9 cellular contexts compared by ENCODE assay signal in genomic region chr5:73519531-73520283, GRCh38. TPM values are rescaled to one million over a fixed set of nuclear protein-coding genes. Genes with fewer than 3 reads are reported as not detected.
DNase-seq lines count a peak whose midpoint lies in the region; ATAC-seq and TF ChIP-seq lines count a peak whose summit lies in the region.
"Had no signal": no experiment of that assay in that cellular context is flagged by ENCODE, and none has a peak within 500 bp of the region (broad histone marks: within the 10 kb centered on the region; RNA-seq: fewer than 3 reads in every experiment).

No MANE protein-coding gene starts in this region.

- CTCF ChIA-PET in activated B cell treated with CpG ODN at 0.5 μM for 24 hours (lab: Charles Lee), result interaction anchor here (0.7 to 6.6 kb wide), 3 partner anchors 8 to 21 kb away, joined by 3 to 38 read pairs (median 9); no protein-coding TSS in a partner anchor

- POLR2A ChIA-PET in activated B cell treated with CpG ODN at 0.5 μM for 24 hours (lab: Charles Lee), result interaction anchor here (2.2 kb wide), 1 partner anchor 21 kb away, joined by 8 read pairs; the partner anchor contains the start of gene BTF3

- no peaks in the 10 kb centered on the region for H3K36me3 Mint-ChIP-seq in activated B cell treated with CpG ODN at 0.5 μM for 24 hours (ENCODE audit: low read depth)
- H3K36me3 Mint-ChIP-seq: IgD-negative memory B cell had no signal

- DNase-seq in BE2C (peak; percentile 75), NCI-H446 (lab: John Stamatoyannopoulos, UW) (peak; percentile 26 to 85), activated B cell treated with CpG ODN at 0.5 μM for 24 hours (peak; percentile 21), left colon (peak; percentile 49 to 60)
- DNase-seq in central memory CD4-positive, alpha-beta T cell, result peak; percentile 72
- DNase-seq in stimulated activated CD4-positive, alpha-beta T cell treated with anti-CD3 and anti-CD28 coated beads, Interleukin-4, amount 100 ng/mL, for 4 hours, result peak; percentile 38 to 57

- H3K4me3 ChIP-seq in BE2C (ENCODE audit: low read depth, low read length), result no peak overlapping the region

- intact Hi-C loops in activated B cell treated with CpG ODN at 0.5 μM for 24 hours (cut with micrococcal nuclease), result loop anchor here (1.0 to 2.0 kb wide), 5 partner anchors 17 to 272 kb away; partner anchors contain the start of genes ANKRA2, BTF3 and UTP15
- intact Hi-C loops in left colon (cut with DNase I, micrococcal nuclease), result no loop called here

- no peaks in the 10 kb centered on the region for H3K27me3 Mint-ChIP-seq in activated B cell treated with CpG ODN at 0.5 μM for 24 hours
- H3K27me3 Mint-ChIP-seq: IgD-negative memory B cell had no signal

- TF ChIP-seq CTCF in BE2C (IDR thresholded peaks at IDR 0.05; ENCODE audit: low read depth, low read length) (peak; percentile 91), activated B cell treated with CpG ODN at 0.5 μM for 24 hours (IDR thresholded peaks at IDR 0.05) (no peak)

- H3K9me3 ChIP-seq in BE2C, result no peaks in the 10 kb centered on the region

- ATAC-seq in GM19043 (IDR thresholded peaks at IDR 0.05; ENCODE audit: low read depth, unreplicated experiment), result peak; percentile 97
- ATAC-seq in HG03342 (IDR thresholded peaks at IDR 0.05; ENCODE audit: unreplicated experiment), result peak; percentile 100
- peak; percentile 99 for ATAC-seq in activated B cell treated with CpG ODN at 0.5 μM for 24 hours (ENCODE audit: low read depth)
- peak; percentile 84 for ATAC-seq in left colon

- H3K4me1 ChIP-seq in BE2C, result no peaks in the 10 kb centered on the region; the same call in 1 of the 2 replicates

- peaks cover 4% of the 10 kb centered on the region for H3K4me1 Mint-ChIP-seq in activated B cell treated with CpG ODN at 0.5 μM for 24 hours

- no peaks in the 10 kb centered on the region for H3K36me3 ChIP-seq in BE2C

- no peak overlapping the region for H3K4me3 Mint-ChIP-seq in activated B cell treated with CpG ODN at 0.5 μM for 24 hours

- H3K27ac Mint-ChIP-seq in activated B cell treated with CpG ODN at 0.5 μM for 24 hours, result no peak overlapping the region
- H3K27ac Mint-ChIP-seq: IgD-negative memory B cell had no signal

- no peaks in the 10 kb centered on the region for H3K27me3 ChIP-seq in BE2C

- H3K9me3 Mint-ChIP-seq in activated B cell treated with CpG ODN at 0.5 μM for 24 hours, result no peaks in the 10 kb centered on the region
- H3K9me3 Mint-ChIP-seq: IgD-negative memory B cell had no signal

RNA-seq across cellular contexts. Expression of gene BTF3, which starts 21.5 kb away (rescaled TPM):
- 926 TPM for polyA plus RNA-seq in BE2C (2012; ENCODE audit: insufficient read depth, insufficient read length, low read depth)
- 753 and 798 TPM in 2 replicates for total RNA-seq in activated B cell treated with CpG ODN at 0.5 μM for 24 hours
- 100 to 1,000 TPM; 522 to 537 TPM for total RNA-seq in left colon

RNA-seq across cellular contexts. Expression of gene ANKRA2, which starts 45.7 kb away (rescaled TPM):
- 9.2 TPM for polyA plus RNA-seq in BE2C (2012; ENCODE audit: insufficient read depth, insufficient read length, low read depth)
- total RNA-seq in activated B cell treated with CpG ODN at 0.5 μM for 24 hours (17.7 and 22.9 TPM in 2 replicates), left colon (10 to 100 TPM; 19.5 to 20.7 TPM)

RNA-seq across cellular contexts. Expression of gene UTP15, which starts 45.8 kb away (rescaled TPM):
- polyA plus RNA-seq in BE2C (2012; ENCODE audit: insufficient read depth, insufficient read length, low read depth), result 20.8 TPM
- total RNA-seq in activated B cell treated with CpG ODN at 0.5 μM for 24 hours (35.7 and 40.4 TPM in 2 replicates), left colon (10 to 100 TPM in 1 of 2 donors, 1 to 10 TPM in 1; 9.3 to 12.4 TPM)

Comparison
In these comparisons a context has a peak if more than half of its experiments do, and no peak if none do; other contexts are left out.
1. DNase-seq: peak in every context shown above with its lines; median percentile 75 in BE2C; 72 in central memory CD4-positive, alpha-beta T cell; 56 in NCI-H446; 54 in left colon; 48 in stimulated activated CD4-positive, alpha-beta T cell treated with anti-CD3 and anti-CD28 coated beads, Interleukin-4, amount 100 ng/mL, for 4 hours; 21 in activated B cell treated with CpG ODN at 0.5 μM for 24 hours.